In genomic region chr21:15297829-15298228, GRCh38 we compare ENCODE assay signal across 8 cellular contexts.
"Had no signal": no experiment of that assay in that cellular context is flagged by ENCODE, and none has a peak within 500 bp of the region (broad histone marks: within the 10 kb centered on the region; RNA-seq: fewer than 3 reads in every experiment).

No MANE protein-coding gene starts in this region.

- H3K27ac Mint-ChIP-seq: HFFc6, IgD-negative memory B cell had no signal

- H3K9me3 Mint-ChIP-seq: HFFc6 had no signal

- H3K4me3 Mint-ChIP-seq: HFFc6, IgD-negative memory B cell had no signal

- DNase-seq: GM23248, GOT3, H7, HFFc6, KBM-7 had no signal

- ATAC-seq: HCT116, HepG2 had no signal
